25 cellular contexts compared by ENCODE assay signal in genomic region chr17:44390250-44390649, GRCh38. TPM values are rescaled to one million over a fixed set of nuclear protein-coding genes. Genes with fewer than 3 reads are reported as not detected.
A peak's percentile ranks its signal among the peaks of the same experiment; 100 is the strongest.
DNase-seq lines count a peak whose midpoint lies in the region; ATAC-seq and TF ChIP-seq lines count a peak whose summit lies in the region.
"Had no signal": no experiment of that assay in that cellular context is flagged by ENCODE, and none has a peak within 500 bp of the region (broad histone marks: within the 10 kb centered on the region; RNA-seq: fewer than 3 reads in every experiment).

No MANE protein-coding gene starts in this region.

- no peak overlapping the region for H3K27ac ChIP-seq in HEK293 (ENCODE audit: extremely low read depth, low read depth, low read length)
- H3K27ac ChIP-seq in trophoblast cell (ENCODE audit: low read depth, low read length): no peak overlapping the region
- H3K27ac ChIP-seq: A549, C4-2B, Peyer's patch had no signal

- no peak overlapping the region for H2AFZ ChIP-seq in trophoblast cell (ENCODE audit: insufficient read depth, low read length, poor library complexity)

- no peak overlapping the region for H4K8ac ChIP-seq in trophoblast cell (ENCODE audit: low read depth, low read length)

- no peak overlapping the region for H2BK5ac ChIP-seq in trophoblast cell (ENCODE audit: low read depth, low read length, poor library complexity)

- H2BK12ac ChIP-seq in trophoblast cell (ENCODE audit: low read length): no peak overlapping the region

- no peak overlapping the region for H3K4me2 ChIP-seq in trophoblast cell (ENCODE audit: low read length)
- H3K4me2 ChIP-seq: A549, SK-N-SH had no signal

- no peaks in the 10 kb centered on the region for H3K36me3 Mint-ChIP-seq in activated CD8-positive, alpha-beta memory T cell treated with anti-CD3 and anti-CD28 coated beads, Interleukin-2, amount 10 ng/mL, durations not matched to agents 7 days and 5 days
- H3K36me3 Mint-ChIP-seq: CD8-positive, alpha-beta T cell; IgD-negative memory B cell had no signal

- H3K18ac ChIP-seq in trophoblast cell (ENCODE audit: low read length): no peak overlapping the region

- CTCF ChIA-PET in activated CD8-positive, alpha-beta memory T cell treated with anti-CD3 and anti-CD28 coated beads, Interleukin-2, amount 10 ng/mL, durations not matched to agents 7 days and 5 days (lab: Charles Lee): interaction anchor here (1.0 kb wide), 1 partner anchor 27 kb away, joined by 4 read pairs; the partner anchor contains the start of gene FAM171A2
- CTCF ChIA-PET in HEK293 (lab: Yijun Ruan, JAX): interaction anchor here (1.0 to 1.7 kb wide), 3 partner anchors 10 to 143 kb away, joined by 4 to 5 read pairs (median 4); no protein-coding TSS in a partner anchor

- H3K4ac ChIP-seq in trophoblast cell (ENCODE audit: low read depth, low read length): no peak overlapping the region

- H3K27ac Mint-ChIP-seq in activated CD8-positive, alpha-beta memory T cell treated with anti-CD3 and anti-CD28 coated beads, Interleukin-2, amount 10 ng/mL, durations not matched to agents 7 days and 5 days: no peak overlapping the region
- H3K27ac Mint-ChIP-seq: CD8-positive, alpha-beta T cell; T-helper 1 cell treated with Interleukin-12 subunit alpha and Interleukin-12 subunit beta and Interleukin-4 antibody, amounts not matched to agents 30 μg/mL and 1 μg/mL, for 36 hours had no signal

- H2BK120ac ChIP-seq in trophoblast cell (ENCODE audit: insufficient read depth, low read length, poor library complexity): no peak overlapping the region

- H3K27me3 Mint-ChIP-seq in activated CD8-positive, alpha-beta memory T cell treated with anti-CD3 and anti-CD28 coated beads, Interleukin-2, amount 10 ng/mL, durations not matched to agents 7 days and 5 days: peaks cover 7% of the 10 kb centered on the region

- no peaks in the 10 kb centered on the region for H3K9me3 ChIP-seq in HEK293 (ENCODE audit: control insufficient read depth, insufficient read depth, low read depth, low read length)
- no peaks in the 10 kb centered on the region for H3K9me3 ChIP-seq in trophoblast cell (ENCODE audit: insufficient read depth, low read depth, low read length)
- H3K9me3 ChIP-seq: A549, Caco-2, Peyer's patch, SK-N-SH had no signal

- WGBS in trophoblast cell (ENCODE audit: extremely low coverage, insufficient coverage, insufficient read length): no CpG with 5 or more reads among the region's 7 CpGs

- H3K27me3 ChIP-seq in trophoblast cell (ENCODE audit: insufficient read depth, low read length): peaks cover 5% of the 10 kb centered on the region
- H3K27me3 ChIP-seq: Peyer's patch had no signal

- no peaks in the 10 kb centered on the region for H3K9me3 Mint-ChIP-seq in activated CD8-positive, alpha-beta memory T cell treated with anti-CD3 and anti-CD28 coated beads, Interleukin-2, amount 10 ng/mL, durations not matched to agents 7 days and 5 days (ENCODE audit: low read depth)
- H3K9me3 Mint-ChIP-seq: CD8-positive, alpha-beta T cell; T-helper 1 cell treated with Interleukin-12 subunit alpha and Interleukin-12 subunit beta and Interleukin-4 antibody, amounts not matched to agents 30 μg/mL and 1 μg/mL, for 36 hours had no signal

- H3K23ac ChIP-seq in trophoblast cell (ENCODE audit: low read length): peak overlapping the region; percentile 4

- no peak for TF ChIP-seq CTCF in HEK293 (tag by site-specific recombination; IDR thresholded peaks at IDR 0.05)

- H3K79me1 ChIP-seq in trophoblast cell (ENCODE audit: low read length): peaks cover 2% of the 10 kb centered on the region

- no peak overlapping the region for H3K14ac ChIP-seq in trophoblast cell (ENCODE audit: low read length)

- H3K4me1 ChIP-seq in HEK293 (ENCODE audit: control insufficient read depth, insufficient read depth, low read length) (peaks cover 2% of the 10 kb centered on the region; the same call in 1 of the 2 replicates), trophoblast cell (ENCODE audit: control insufficient read depth in 1 of 2, insufficient read depth in 2 of 2, low read length in 2 of 2) (peaks cover 0 to 5% of the 10 kb centered on the region in 2 experiments)

- no peaks in the 10 kb centered on the region for H3K79me2 ChIP-seq in trophoblast cell (ENCODE audit: control insufficient read depth, insufficient read depth, low read length, poor library complexity)

- peak; percentile 20 for DNase-seq in activated CD8-positive, alpha-beta memory T cell treated with anti-CD3 and anti-CD28 coated beads, Interleukin-2, amount 50 U/mL, for 48 hours
- DNase-seq in activated CD8-positive, alpha-beta memory T cell treated with anti-CD3 and anti-CD28 coated beads, Interleukin-2, amount 10 ng/mL, durations not matched to agents 7 days and 5 days: no peak
- DNase-seq in NCI-H69 (lab: John Stamatoyannopoulos, UW): peak; percentile 25
- no peak for DNase-seq in trophoblast cell
- DNase-seq in activated naive CD4-positive, alpha-beta T cell (lab: John Stamatoyannopoulos, UW): no peak
- DNase-seq: CD8-positive, alpha-beta T cell; GOT3; HCEC 1CT; NCI-H1105 treated with DMSO at 0.1 percent for 48 hours; NCI-H146; NCI-H2107; NCI-H446 treated with DMSO at 0.1 percent for 48 hours; NCI-H774; Peyer's patch; SIG-M5; SK-N-SH; SW 1271 had no signal

- H3K4me3 ChIP-seq in HEK293 (ENCODE audit: low read depth, low read length): no peak overlapping the region
- H3K4me3 ChIP-seq in trophoblast cell (ENCODE audit: low read depth, low read length): no peak overlapping the region
- H3K4me3 ChIP-seq: A549, Peyer's patch had no signal

- H3K4me3 Mint-ChIP-seq in activated CD8-positive, alpha-beta memory T cell treated with anti-CD3 and anti-CD28 coated beads, Interleukin-2, amount 10 ng/mL, durations not matched to agents 7 days and 5 days: no peak overlapping the region
- H3K4me3 Mint-ChIP-seq: CD8-positive, alpha-beta T cell; IgD-negative memory B cell; T-helper 1 cell treated with Interleukin-12 subunit alpha and Interleukin-12 subunit beta and Interleukin-4 antibody, amounts not matched to agents 30 μg/mL and 1 μg/mL, for 36 hours had no signal

- no peak overlapping the region for H3K9ac ChIP-seq in trophoblast cell (ENCODE audit: low read length)
- H3K9ac ChIP-seq: SK-N-SH had no signal

- H3K36me3 ChIP-seq in HEK293 (ENCODE audit: control insufficient read depth in 2 of 2, insufficient read depth in 1 of 2, low read length in 2 of 2): no peaks in the 10 kb centered on the region
- H3K36me3 ChIP-seq in trophoblast cell (ENCODE audit: control insufficient read depth in 1 of 2, insufficient read depth in 2 of 2, low read length in 2 of 2): no peaks in the 10 kb centered on the region
- H3K36me3 ChIP-seq: Peyer's patch had no signal

- H3K4me1 Mint-ChIP-seq in activated CD8-positive, alpha-beta memory T cell treated with anti-CD3 and anti-CD28 coated beads, Interleukin-2, amount 10 ng/mL, durations not matched to agents 7 days and 5 days: peaks cover 25% of the 10 kb centered on the region

- POLR2A ChIA-PET in HEK293 (lab: Yijun Ruan, JAX): no interaction called here

- no peak overlapping the region for H4K91ac ChIP-seq in trophoblast cell (ENCODE audit: low read depth, low read length)

- H4K12ac ChIP-seq in trophoblast cell (ENCODE audit: low read depth, low read length): no peak overlapping the region

- no peak overlapping the region for H2AK5ac ChIP-seq in trophoblast cell (ENCODE audit: low read length)

- no peak for ATAC-seq in activated CD8-positive, alpha-beta memory T cell treated with anti-CD3 and anti-CD28 coated beads, Interleukin-2, amount 10 ng/mL, durations not matched to agents 7 days and 5 days
- ATAC-seq in GM18511 (IDR thresholded peaks at IDR 0.05; ENCODE audit: unreplicated experiment): no peak
- no peak for ATAC-seq in GM19035 (IDR thresholded peaks at IDR 0.05; ENCODE audit: unreplicated experiment)
- ATAC-seq: A549; CD8-positive, alpha-beta T cell had no signal

TF ChIP-seq in HEK293, 187 proteins besides CTCF, POLR2A, EP300 and RAD21:
- TF ChIP-seq ZFHX2 (tag by site-specific recombination; conservative IDR thresholded peaks at IDR 0.05) (0 out of 2 replicates have a peak, but pooled peaks have one; percentile 12), ZNF302 (tag by site-specific recombination; IDR thresholded peaks at IDR 0.05; ENCODE audit: low read depth) (no peak)

RNA-seq across cellular contexts. Expression of gene ITGA2B, which starts 0.8 kb away (rescaled TPM):
- total RNA-seq in activated CD8-positive, alpha-beta memory T cell treated with anti-CD3 and anti-CD28 coated beads, Interleukin-2, amount 10 ng/mL, durations not matched to agents 7 days and 5 days: under 1 TPM; 0.09 to 0.44 TPM
- 0.54 and 0.67 TPM in 2 replicates for polyA plus RNA-seq in trophoblast cell (2013)

RNA-seq across cellular contexts. Expression of gene FAM171A2, which starts 26.6 kb away (rescaled TPM):
- total RNA-seq in activated CD8-positive, alpha-beta memory T cell treated with anti-CD3 and anti-CD28 coated beads, Interleukin-2, amount 10 ng/mL, durations not matched to agents 7 days and 5 days: under 1 TPM in 1 of 2 experiments, not detected in 1; 0.26 TPM
- polyA plus RNA-seq in trophoblast cell (2013): 8.4 and 8.6 TPM in 2 replicates

RNA-seq across cellular contexts. Expression of gene GRN, which starts 45.1 kb away (rescaled TPM):
- total RNA-seq in activated CD8-positive, alpha-beta memory T cell treated with anti-CD3 and anti-CD28 coated beads, Interleukin-2, amount 10 ng/mL, durations not matched to agents 7 days and 5 days: 10 to 100 TPM; 56.5 to 69.2 TPM
- 207 and 227 TPM in 2 replicates for polyA plus RNA-seq in trophoblast cell (2013)

Comparison
In these comparisons a context has a peak if more than half of its experiments do, and no peak if none do; other contexts are left out.
1. DNase-seq: peak in activated CD8-positive, alpha-beta memory T cell treated with anti-CD3 and anti-CD28 coated beads, Interleukin-2, amount 50 U/mL, for 48 hours (single experiment) and NCI-H69 (single experiment); none in activated CD8-positive, alpha-beta memory T cell treated with anti-CD3 and anti-CD28 coated beads, Interleukin-2, amount 10 ng/mL, durations not matched to agents 7 days and 5 days (single experiment), trophoblast cell (0 of 2) and activated naive CD4-positive, alpha-beta T cell (0 of 4).